In genomic region chr1:194338241-194338948, GRCh38 we compare ENCODE assay signal across 15 cellular contexts.
DNase-seq lines count a peak whose midpoint lies in the region; ATAC-seq and TF ChIP-seq lines count a peak whose summit lies in the region.
"Had no signal": no experiment of that assay in that cellular context is flagged by ENCODE, and none has a peak within 500 bp of the region (broad histone marks: within the 10 kb centered on the region; RNA-seq: fewer than 3 reads in every experiment).

No MANE protein-coding gene starts in this region.

- H3K9me3 ChIP-seq in suprapubic skin: no peaks in the 10 kb centered on the region
- H3K9me3 ChIP-seq: BLaER1 treated with 17β-estradiol and CSF1 and Interleukin-3, amounts not matched to agents 10 nM and 100 nM had no signal

- H3K4me3 ChIP-seq in suprapubic skin: no peak overlapping the region
- H3K4me3 ChIP-seq: BLaER1 treated with 17β-estradiol and CSF1 and Interleukin-3, amounts not matched to agents 10 nM and 100 nM; SK-N-MC had no signal

- H3K4me3 Mint-ChIP-seq in activated naive CD8-positive, alpha-beta T cell treated with anti-CD3 and anti-CD28 coated beads, Interleukin-2, amount 50 U/mL, for 24 hours: no peak overlapping the region
- H3K4me3 Mint-ChIP-seq: WTC11 had no signal

- DNase-seq in A172 (ENCODE audit: low spot score) (peak; percentile 27), suprapubic skin (ENCODE audit: low spot score in 2 of 2) (no peak), NCI-H1048 (lab: John Stamatoyannopoulos, UW) (no peak)
- peak; percentile 8 for DNase-seq in activated naive CD8-positive, alpha-beta T cell treated with anti-CD3 and anti-CD28 coated beads, Interleukin-2, amount 50 U/mL, for 24 hours
- DNase-seq: caudate nucleus, NCI-H1694 had no signal

- no peaks in the 10 kb centered on the region for H3K27me3 Mint-ChIP-seq in activated naive CD8-positive, alpha-beta T cell treated with anti-CD3 and anti-CD28 coated beads, Interleukin-2, amount 50 U/mL, for 24 hours

- no peaks in the 10 kb centered on the region for H3K9me3 Mint-ChIP-seq in activated naive CD8-positive, alpha-beta T cell treated with anti-CD3 and anti-CD28 coated beads, Interleukin-2, amount 50 U/mL, for 24 hours
- H3K9me3 Mint-ChIP-seq: activated T-helper 2 cell treated with anti-CD3 and anti-CD28 coated beads, Interferon-gamma antibody, Interleukin-2, Interleukin-4, amounts not matched to agents 10 μg/mL and 5 μg/mL and 100 μg/mL, durations not matched to agents 14 hours and 24 hours and 36 hours; WTC11 had no signal

- peak; percentile 60 for ATAC-seq in GM18502 (IDR thresholded peaks at IDR 0.05; ENCODE audit: poor library complexity, unreplicated experiment)
- peak; percentile 69 for ATAC-seq in HG03432 (IDR thresholded peaks at IDR 0.05; ENCODE audit: unreplicated experiment)
- ATAC-seq in activated naive CD8-positive, alpha-beta T cell treated with anti-CD3 and anti-CD28 coated beads, Interleukin-2, amount 50 U/mL, for 24 hours: peak; percentile 87
- ATAC-seq in HG02981 (IDR thresholded peaks at IDR 0.05; ENCODE audit: unreplicated experiment): no peak
- ATAC-seq in HG02678 (IDR thresholded peaks at IDR 0.05; ENCODE audit: unreplicated experiment): no peak
- ATAC-seq: HepG2, WTC11 had no signal

- no peaks in the 10 kb centered on the region for H3K27me3 ChIP-seq in suprapubic skin
- H3K27me3 ChIP-seq: BLaER1 treated with 17β-estradiol and CSF1 and Interleukin-3, amounts not matched to agents 10 nM and 100 nM had no signal

- 33% methylated on average over 1 of the region's 1 CpG for WGBS in suprapubic skin

- H3K4me1 ChIP-seq in suprapubic skin: no peaks in the 10 kb centered on the region
- H3K4me1 ChIP-seq: BLaER1 treated with 17β-estradiol and CSF1 and Interleukin-3, amounts not matched to agents 10 nM and 100 nM had no signal

- TF ChIP-seq EP300 in suprapubic skin (IDR thresholded peaks at IDR 0.05): no peak

- H3K27ac Mint-ChIP-seq in activated naive CD8-positive, alpha-beta T cell treated with anti-CD3 and anti-CD28 coated beads, Interleukin-2, amount 50 U/mL, for 24 hours: peak overlapping the region; percentile 49
- H3K27ac Mint-ChIP-seq: activated T-helper 2 cell treated with anti-CD3 and anti-CD28 coated beads, Interferon-gamma antibody, Interleukin-2, Interleukin-4, amounts not matched to agents 10 μg/mL and 5 μg/mL and 100 μg/mL, durations not matched to agents 14 hours and 24 hours and 36 hours; WTC11 had no signal

- no peak overlapping the region for H3K27ac ChIP-seq in suprapubic skin
- H3K27ac ChIP-seq: BLaER1 treated with 17β-estradiol and CSF1 and Interleukin-3, amounts not matched to agents 10 nM and 100 nM; SK-N-MC had no signal

- H3K4me1 Mint-ChIP-seq in activated naive CD8-positive, alpha-beta T cell treated with anti-CD3 and anti-CD28 coated beads, Interleukin-2, amount 50 U/mL, for 24 hours: peaks cover 10% of the 10 kb centered on the region
- H3K4me1 Mint-ChIP-seq: WTC11 had no signal

- H3K36me3 Mint-ChIP-seq in activated naive CD8-positive, alpha-beta T cell treated with anti-CD3 and anti-CD28 coated beads, Interleukin-2, amount 50 U/mL, for 24 hours (ENCODE audit: low read depth): no peaks in the 10 kb centered on the region
- H3K36me3 Mint-ChIP-seq: WTC11 had no signal

- no peak for TF ChIP-seq CTCF in suprapubic skin (IDR thresholded peaks at IDR 0.05)

- H3K36me3 ChIP-seq in suprapubic skin: no peaks in the 10 kb centered on the region
- H3K36me3 ChIP-seq: BLaER1 treated with 17β-estradiol and CSF1 and Interleukin-3, amounts not matched to agents 10 nM and 100 nM had no signal

- no peak for TF ChIP-seq POLR2A in suprapubic skin (IDR thresholded peaks at IDR 0.05)

Comparison
In these comparisons a context has a peak if more than half of its experiments do, and no peak if none do; other contexts are left out.
1. DNase-seq: peak in A172 (single experiment) and activated naive CD8-positive, alpha-beta T cell treated with anti-CD3 and anti-CD28 coated beads, Interleukin-2, amount 50 U/mL, for 24 hours (single experiment); none in suprapubic skin (0 of 2) and NCI-H1048 (single experiment).
2. ATAC-seq: peak in GM18502 (single experiment), HG03432 (single experiment) and activated naive CD8-positive, alpha-beta T cell treated with anti-CD3 and anti-CD28 coated beads, Interleukin-2, amount 50 U/mL, for 24 hours (single experiment); none in HG02981 (single experiment) and HG02678 (single experiment).